20 cellular contexts compared by ENCODE assay signal in genomic region chr3:13508496-13508895, GRCh38. TPM values are rescaled to one million over a fixed set of nuclear protein-coding genes. Genes with fewer than 3 reads are reported as not detected.
DNase-seq lines count a peak whose midpoint lies in the region; ATAC-seq and TF ChIP-seq lines count a peak whose summit lies in the region.
"Had no signal": no experiment of that assay in that cellular context is flagged by ENCODE, and none has a peak within 500 bp of the region (broad histone marks: within the 10 kb centered on the region; RNA-seq: fewer than 3 reads in every experiment).

No MANE protein-coding gene starts in this region.

- H3K9me3 ChIP-seq in lower lobe of right lung, result no peaks in the 10 kb centered on the region
- no peaks in the 10 kb centered on the region for H3K9me3 ChIP-seq in tibial nerve
- H3K9me3 ChIP-seq: BLaER1 treated with 17β-estradiol and CSF1 and Interleukin-3, amounts not matched to agents 10 nM and 100 nM; HAP-1; Peyer's patch had no signal

- intact Hi-C loops in lower lobe of right lung (cut with DNase I), result no loop called here
- intact Hi-C loops in activated CD4-positive, alpha-beta T cell treated with anti-CD3 and anti-CD28 coated beads, Interleukin-2, amount 10 ng/mL, durations not matched to agents 24 days and 14 days (cut with micrococcal nuclease), result no loop called here

- peaks cover 36% of the 10 kb centered on the region for H3K4me1 Mint-ChIP-seq in chondrocyte (ENCODE audit: low read depth)
- no peaks in the 10 kb centered on the region for H3K4me1 Mint-ChIP-seq in activated CD4-positive, alpha-beta T cell treated with anti-CD3 and anti-CD28 coated beads, Interleukin-2, amount 10 ng/mL, durations not matched to agents 24 days and 14 days
- H3K4me1 Mint-ChIP-seq: IgD-negative memory B cell had no signal

- H3K27ac ChIP-seq in lower lobe of right lung (no peak overlapping the region), tibial nerve (peak overlapping the region; percentile 22 to 82 (median 64))
- H3K27ac ChIP-seq: 22Rv1; BLaER1 treated with 17β-estradiol and CSF1 and Interleukin-3, amounts not matched to agents 10 nM and 100 nM; Peyer's patch had no signal

- no peak overlapping the region for H3K4me3 Mint-ChIP-seq in chondrocyte (ENCODE audit: unreplicated experiment)
- H3K4me3 Mint-ChIP-seq in activated CD4-positive, alpha-beta T cell treated with anti-CD3 and anti-CD28 coated beads, Interleukin-2, amount 10 ng/mL, durations not matched to agents 24 days and 14 days, result no peak overlapping the region
- H3K4me3 Mint-ChIP-seq: CD8-positive, alpha-beta T cell; IgD-negative memory B cell had no signal

- no peak for TF ChIP-seq EP300 in tibial nerve (IDR thresholded peaks at IDR 0.05)

- H3K4me3 ChIP-seq in lower lobe of right lung (no peak overlapping the region), tibial nerve (no peak overlapping the region)
- H3K4me3 ChIP-seq: BLaER1 treated with 17β-estradiol and CSF1 and Interleukin-3, amounts not matched to agents 10 nM and 100 nM; HAP-1; Peyer's patch had no signal

- no peaks in the 10 kb centered on the region for H3K9me3 Mint-ChIP-seq in chondrocyte (ENCODE audit: low read depth)
- H3K9me3 Mint-ChIP-seq in activated CD4-positive, alpha-beta T cell treated with anti-CD3 and anti-CD28 coated beads, Interleukin-2, amount 10 ng/mL, durations not matched to agents 24 days and 14 days, result no peaks in the 10 kb centered on the region
- H3K9me3 Mint-ChIP-seq: CD8-positive, alpha-beta T cell; IgD-negative memory B cell had no signal

- H3K36me3 ChIP-seq in lower lobe of right lung (peaks cover 7% of the 10 kb centered on the region), tibial nerve (peaks cover 0 to 25% (median 0%) of the 10 kb centered on the region in 3 donors)
- H3K36me3 ChIP-seq: BLaER1 treated with 17β-estradiol and CSF1 and Interleukin-3, amounts not matched to agents 10 nM and 100 nM; HAP-1; Peyer's patch had no signal

- H3K27ac Mint-ChIP-seq in chondrocyte (ENCODE audit: unreplicated experiment), result no peak overlapping the region
- H3K27ac Mint-ChIP-seq in activated CD4-positive, alpha-beta T cell treated with anti-CD3 and anti-CD28 coated beads, Interleukin-2, amount 10 ng/mL, durations not matched to agents 24 days and 14 days, result no peak overlapping the region
- H3K27ac Mint-ChIP-seq: CD8-positive, alpha-beta T cell; IgD-negative memory B cell had no signal

- H3K36me3 Mint-ChIP-seq in chondrocyte (ENCODE audit: low read depth), result no peaks in the 10 kb centered on the region
- no peaks in the 10 kb centered on the region for H3K36me3 Mint-ChIP-seq in activated CD4-positive, alpha-beta T cell treated with anti-CD3 and anti-CD28 coated beads, Interleukin-2, amount 10 ng/mL, durations not matched to agents 24 days and 14 days (ENCODE audit: low read depth)
- H3K36me3 Mint-ChIP-seq: IgD-negative memory B cell had no signal

- no peak for TF ChIP-seq POLR2A in tibial nerve (IDR thresholded peaks at IDR 0.05)

- no peaks in the 10 kb centered on the region for H3K27me3 Mint-ChIP-seq in chondrocyte (ENCODE audit: low read depth)
- no peaks in the 10 kb centered on the region for H3K27me3 Mint-ChIP-seq in activated CD4-positive, alpha-beta T cell treated with anti-CD3 and anti-CD28 coated beads, Interleukin-2, amount 10 ng/mL, durations not matched to agents 24 days and 14 days
- H3K27me3 Mint-ChIP-seq: IgD-negative memory B cell had no signal

- DNase-seq in NCI-H510A treated with DMSO at 0.1 percent for 48 hours (lab: John Stamatoyannopoulos, UW) (peak; percentile 55), NCI-H510A (lab: John Stamatoyannopoulos, UW) (no peak), chondrocyte (ENCODE audit: low spot score) (peak; percentile 80), lower lobe of right lung (peak; percentile 30), tibial nerve (ENCODE audit: low spot score in 2 of 2) (no peak), COLO829 (ENCODE audit: low spot score) (no peak)
- DNase-seq in activated CD4-positive, alpha-beta T cell treated with anti-CD3 and anti-CD28 coated beads for 4 hours, result no peak
- no peak for DNase-seq in activated CD4-positive, alpha-beta T cell treated with anti-CD3 and anti-CD28 coated beads, Interleukin-2, amount 10 ng/mL, durations not matched to agents 24 days and 14 days
- DNase-seq: ACHN; Calu3; CD8-positive, alpha-beta T cell; DMS153; NCI-H1105; NCI-H2227 treated with DMSO at 0.1 percent for 48 hours; NCI-H524 had no signal

- no peak for ATAC-seq in lower lobe of right lung
- ATAC-seq: CD8-positive, alpha-beta T cell had no signal

- no peaks in the 10 kb centered on the region for H3K27me3 ChIP-seq in lower lobe of right lung (ENCODE audit: low read depth)
- H3K27me3 ChIP-seq in tibial nerve, result no peaks in the 10 kb centered on the region
- H3K27me3 ChIP-seq: BLaER1 treated with 17β-estradiol and CSF1 and Interleukin-3, amounts not matched to agents 10 nM and 100 nM; Peyer's patch had no signal

- TF ChIP-seq CTCF in chondrocyte (IDR thresholded peaks at IDR 0.05) (no peak), lower lobe of right lung (IDR thresholded peaks at IDR 0.05) (no peak), tibial nerve (IDR thresholded peaks at IDR 0.05) (no peak)

- WGBS in tibial nerve, 2 donors, result 90% methylated on average over 7 to 8 of the region's 8 CpGs

- H3K4me1 ChIP-seq in lower lobe of right lung (no peaks in the 10 kb centered on the region), tibial nerve (peaks cover 0 to 35% (median 9%) of the 10 kb centered on the region in 4 donors)
- H3K4me1 ChIP-seq: Peyer's patch had no signal

RNA-seq across cellular contexts. Expression of gene HDAC11, which starts 28.4 kb away (rescaled TPM):
- total RNA-seq in chondrocyte (10.7 to 16.5 TPM (median 15.2 TPM) in 3 replicates), lower lobe of right lung (18.2 TPM), tibial nerve (10 to 100 TPM; 20.9 to 25.1 (median 23.9) TPM)
- 1.5 and 2.1 TPM in 2 replicates for total RNA-seq in activated CD4-positive, alpha-beta T cell treated with anti-CD3 and anti-CD28 coated beads, Interleukin-2, amount 10 ng/mL, durations not matched to agents 24 days and 14 days

RNA-seq across cellular contexts. Expression of gene FBLN2, which starts 40.4 kb away (rescaled TPM):
- total RNA-seq in chondrocyte (284 to 413 TPM (median 394 TPM) in 3 replicates), lower lobe of right lung (40.8 TPM), tibial nerve (100 to 1,000 TPM; 185 to 445 (median 240) TPM)
- not detected in 2 replicates for total RNA-seq in activated CD4-positive, alpha-beta T cell treated with anti-CD3 and anti-CD28 coated beads, Interleukin-2, amount 10 ng/mL, durations not matched to agents 24 days and 14 days
- total RNA-seq: Calu3 had no signal

Comparison
In these comparisons a context has a peak if more than half of its experiments do, and no peak if none do; other contexts are left out.
1. DNase-seq: peak in NCI-H510A treated with DMSO at 0.1 percent for 48 hours (single experiment), chondrocyte (single experiment) and lower lobe of right lung (single experiment); none in NCI-H510A (single experiment), tibial nerve (0 of 2), activated CD4-positive, alpha-beta T cell treated with anti-CD3 and anti-CD28 coated beads for 4 hours (0 of 2), activated CD4-positive, alpha-beta T cell treated with anti-CD3 and anti-CD28 coated beads, Interleukin-2, amount 10 ng/mL, durations not matched to agents 24 days and 14 days (single experiment) and COLO829 (single experiment).
2. RNA of gene FBLN2, which starts 40.4 kb away (total RNA-seq): 284 to 413 TPM in chondrocyte, 185 to 445 TPM in tibial nerve and 40.8 TPM in lower lobe of right lung (single experiment); not detected in activated CD4-positive, alpha-beta T cell treated with anti-CD3 and anti-CD28 coated beads, Interleukin-2, amount 10 ng/mL, durations not matched to agents 24 days and 14 days; every median in the first group is over 10 times any median in the second.